26 cellular contexts compared by ENCODE assay signal in genomic region chr2:65079017-65079416, GRCh38.
"Had no signal": no experiment of that assay in that cellular context is flagged by ENCODE, and none has a peak within 500 bp of the region (broad histone marks: within the 10 kb centered on the region; RNA-seq: fewer than 3 reads in every experiment).

No MANE protein-coding gene starts in this region.

- FAIRE-seq: bronchial epithelial cell, pancreas had no signal

- H3K4me3 Mint-ChIP-seq: activated B cell treated with CpG ODN at 0.5 μM for 24 hours; activated CD4-positive, alpha-beta T cell treated with anti-CD3 and anti-CD28 coated beads for 36 hours; activated naive CD4-positive, alpha-beta T cell treated with anti-CD3 and anti-CD28 coated beads for 36 hours; activated naive CD8-positive, alpha-beta T cell treated with anti-CD3 and anti-CD28 coated beads, Interleukin-2, amount 10 ng/mL, durations not matched to agents 7 days and 5 days; activated T-cell treated with anti-CD3 and anti-CD28 coated beads, Interleukin-2, amount 50 U/mL, for 72 hours; endodermal cell; nephron had no signal

- DNase-seq: activated B cell treated with CpG ODN at 0.5 μM for 24 hours; activated CD4-positive, alpha-beta T cell treated with anti-CD3 and anti-CD28 coated beads for 36 hours; activated CD4-positive, alpha-beta T cell treated with anti-CD3 and anti-CD28 coated beads, Interleukin-2, amount 50 U/mL, for 4 hours; activated CD8-positive, alpha-beta memory T cell treated with anti-CD3 and anti-CD28 coated beads for 24 hours; activated effector memory CD4-positive, alpha-beta T cell treated with Interleukin-2 at 50 U/mL for 16 hours; activated naive CD4-positive, alpha-beta T cell treated with anti-CD3 and anti-CD28 coated beads for 36 hours; activated naive CD8-positive, alpha-beta T cell treated with anti-CD3 and anti-CD28 coated beads, Interleukin-2, amount 10 ng/mL, durations not matched to agents 7 days and 5 days; activated T-cell treated with anti-CD3 and anti-CD28 coated beads, Interleukin-2, amount 50 U/mL, for 72 hours; amniotic stem cell; endodermal cell; head of caudate nucleus; hypothalamus; left ventricle myocardium superior; mammary epithelial cell; stimulated activated CD4-positive, alpha-beta T cell treated with anti-CD3 and anti-CD28 coated beads, Interleukin-1b, Interleukin-23, amount 100 ng/mL, for 48 hours; stomach; trophoblast cell; uterus had no signal

- H3K9me3 Mint-ChIP-seq: activated B cell treated with CpG ODN at 0.5 μM for 24 hours; activated naive CD4-positive, alpha-beta T cell treated with anti-CD3 and anti-CD28 coated beads for 36 hours; activated naive CD8-positive, alpha-beta T cell treated with anti-CD3 and anti-CD28 coated beads, Interleukin-2, amount 10 ng/mL, durations not matched to agents 7 days and 5 days; activated T-cell treated with anti-CD3 and anti-CD28 coated beads, Interleukin-2, amount 50 U/mL, for 72 hours; endodermal cell; nephron had no signal

- H3K27ac Mint-ChIP-seq: activated B cell treated with CpG ODN at 0.5 μM for 24 hours; activated naive CD4-positive, alpha-beta T cell treated with anti-CD3 and anti-CD28 coated beads for 36 hours; endodermal cell; nephron had no signal

- H3K27me3 ChIP-seq: gastroesophageal sphincter, pancreas, stomach, suprapubic skin, uterus had no signal

- H3K27me3 Mint-ChIP-seq: activated B cell treated with CpG ODN at 0.5 μM for 24 hours; activated CD4-positive, alpha-beta T cell treated with anti-CD3 and anti-CD28 coated beads for 36 hours; activated naive CD8-positive, alpha-beta T cell treated with anti-CD3 and anti-CD28 coated beads, Interleukin-2, amount 10 ng/mL, durations not matched to agents 7 days and 5 days had no signal

- H3K27ac ChIP-seq: coronary artery, epithelial cell of prostate, gastroesophageal sphincter, pancreas, stomach, suprapubic skin, uterus had no signal

- H3K36me3 ChIP-seq: uterus had no signal

- H3K4me3 ChIP-seq: coronary artery, gastroesophageal sphincter, pancreas, stomach, suprapubic skin, uterus had no signal

- H3K9me3 ChIP-seq: gastroesophageal sphincter, pancreas, stomach, suprapubic skin, uterus had no signal

- ATAC-seq: activated CD4-positive, alpha-beta T cell treated with anti-CD3 and anti-CD28 coated beads for 36 hours; activated T-cell treated with anti-CD3 and anti-CD28 coated beads, Interleukin-2, amount 50 U/mL, for 72 hours; gastroesophageal sphincter; left ventricle myocardium superior; pancreas; right cardiac atrium had no signal
